In genomic region chr16:48441863-48442279, GRCh38 we compare ENCODE assay signal across 1 cellular context.
TF ChIP-seq lines count a peak whose summit lies in the region.

No MANE protein-coding gene starts in this region.

TF ChIP-seq in HepG2, 621 proteins besides CTCF, POLR2A, EP300 and RAD21 (continued from another document and continues in another):
- peak; percentile 69; the same call in 1 of the 2 replicates for TF ChIP-seq HNF1B (CRISPR knock-in tag; IDR thresholded peaks at IDR 0.05)
- TF ChIP-seq ZHX2 (IDR thresholded peaks at IDR 0.05; ENCODE audit: low read depth) = no peak
- TF ChIP-seq ZHX2 (CRISPR knock-in tag; IDR thresholded peaks at IDR 0.05; ENCODE audit: borderline replicate concordance) = no peak; the same call in 1 of the 2 replicates
- no peak for TF ChIP-seq ZNF589 (CRISPR knock-in tag; conservative IDR thresholded peaks at IDR 0.05)
- TF ChIP-seq PAX8 (CRISPR knock-in tag; IDR thresholded peaks at IDR 0.05; ENCODE audit: borderline replicate concordance) = no peak
- TF ChIP-seq ZMYM2 (CRISPR knock-in tag; IDR thresholded peaks at IDR 0.05) = no peak
- no peak for TF ChIP-seq NR0B2 (CRISPR knock-in tag; IDR thresholded peaks at IDR 0.05)
- TF ChIP-seq ZNF264 (CRISPR knock-in tag; IDR thresholded peaks at IDR 0.05) = peak; percentile 73
- TF ChIP-seq ZNF788 (CRISPR knock-in tag; IDR thresholded peaks at IDR 0.05; ENCODE audit: borderline replicate concordance) = peak; percentile 24; the same call in 1 of the 2 replicates
- no peak for TF ChIP-seq ZNF766 (CRISPR knock-in tag; IDR thresholded peaks at IDR 0.05; ENCODE audit: borderline replicate concordance)
- TF ChIP-seq E2F1 (CRISPR knock-in tag; IDR thresholded peaks at IDR 0.05) = no peak
- no peak for TF ChIP-seq ZNF883 (CRISPR knock-in tag; IDR thresholded peaks at IDR 0.05; ENCODE audit: not compliant biosample characterization)
- TF ChIP-seq ZNF34 (CRISPR knock-in tag; IDR thresholded peaks at IDR 0.05; ENCODE audit: borderline replicate concordance) = no peak
- no peak for TF ChIP-seq MXD1 (CRISPR knock-in tag; IDR thresholded peaks at IDR 0.05)
- no peak for TF ChIP-seq ZNF414 (CRISPR knock-in tag; IDR thresholded peaks at IDR 0.05)
- TF ChIP-seq FOXA1 (IDR thresholded peaks at IDR 0.05) = peak; percentile 80
- peak; percentile 98 for TF ChIP-seq FOXA1 (CRISPR knock-in tag; IDR thresholded peaks at IDR 0.05)
- peak; percentile 97 for TF ChIP-seq GATAD2A (CRISPR knock-in tag; IDR thresholded peaks at IDR 0.05)
- no peak for TF ChIP-seq HIC2 (CRISPR knock-in tag; IDR thresholded peaks at IDR 0.05; ENCODE audit: low read depth)
- TF ChIP-seq ZNF761 (CRISPR knock-in tag; conservative IDR thresholded peaks at IDR 0.05) = no peak
- no peak for TF ChIP-seq ZNF605 (CRISPR knock-in tag; IDR thresholded peaks at IDR 0.05)
- TF ChIP-seq ZNF142 (CRISPR knock-in tag; IDR thresholded peaks at IDR 0.05) = no peak
- TF ChIP-seq ZNF564 (CRISPR knock-in tag; IDR thresholded peaks at IDR 0.05) = 0 out of 2 replicates have a peak, but pooled peaks have one; percentile 32
- no peak for TF ChIP-seq TBP (CRISPR knock-in tag; IDR thresholded peaks at IDR 0.05)
- TF ChIP-seq SPEN (CRISPR knock-in tag; IDR thresholded peaks at IDR 0.05; ENCODE audit: low read depth) = peak; percentile 56; the same call in 1 of the 2 replicates
- peak; percentile 31 for TF ChIP-seq YY1 (IDR thresholded peaks at IDR 0.05; ENCODE audit: insufficient read depth, insufficient replicate concordance, low read depth, low read length)
- no peak for TF ChIP-seq MTA3 (CRISPR knock-in tag; IDR thresholded peaks at IDR 0.05)
- no peak for TF ChIP-seq LBX2 (CRISPR knock-in tag; IDR thresholded peaks at IDR 0.05; ENCODE audit: borderline replicate concordance)
- 0 out of 2 replicates have a peak, but pooled peaks have one; percentile 24 for TF ChIP-seq ZSCAN29 (CRISPR knock-in tag; conservative IDR thresholded peaks at IDR 0.05)
- TF ChIP-seq KLF12 (CRISPR knock-in tag; IDR thresholded peaks at IDR 0.05; ENCODE audit: borderline replicate concordance) = no peak
- TF ChIP-seq ZFP1 (CRISPR knock-in tag; IDR thresholded peaks at IDR 0.05) = peak; percentile 24; the same call in 1 of the 2 replicates
- TF ChIP-seq PBX3 (CRISPR knock-in tag; IDR thresholded peaks at IDR 0.05; ENCODE audit: borderline replicate concordance) = no peak
- peak; percentile 52; the same call in 1 of the 2 replicates for TF ChIP-seq HOMEZ (CRISPR knock-in tag; IDR thresholded peaks at IDR 0.05; ENCODE audit: low read depth)
- peak; percentile 96 for TF ChIP-seq TBX2 (CRISPR knock-in tag; IDR thresholded peaks at IDR 0.05; ENCODE audit: borderline replicate concordance)
